In genomic region chr20:37161830-37162549, GRCh38 we compare ENCODE assay signal across 20 cellular contexts. TPM values are rescaled to one million over a fixed set of nuclear protein-coding genes. Genes with fewer than 3 reads are reported as not detected.
DNase-seq lines count a peak whose midpoint lies in the region; ATAC-seq, FAIRE-seq and TF ChIP-seq lines count a peak whose summit lies in the region.
"Had no signal": no experiment of that assay in that cellular context is flagged by ENCODE, and none has a peak within 500 bp of the region (broad histone marks: within the 10 kb centered on the region; RNA-seq: fewer than 3 reads in every experiment).

No MANE protein-coding gene starts in this region.

- no peak overlapping the region for H3K4me3 ChIP-seq in AG10803 (ENCODE audit: low read length)
- no peak overlapping the region for H3K4me3 ChIP-seq in RWPE2 (ENCODE audit: severe bottlenecking)
- H3K4me3 ChIP-seq: A549, SJSA1 had no signal

- ATAC-seq in RWPE2 (ENCODE audit: low read depth) (peak; percentile 28; the same call in 1 of the 3 replicates), foreskin keratinocyte (peak; percentile 46), GM18505 (IDR thresholded peaks at IDR 0.05; ENCODE audit: unreplicated experiment) (no peak)
- ATAC-seq: A549, Panc1 had no signal

- H3K4me1 ChIP-seq in RWPE2 (ENCODE audit: insufficient read depth, poor library complexity, severe bottlenecking) (no peaks in the 10 kb centered on the region), foreskin keratinocyte (no peaks in the 10 kb centered on the region)
- H3K4me1 ChIP-seq: A549, SJSA1 had no signal

- no peaks in the 10 kb centered on the region for H3K9me3 ChIP-seq in RWPE2 (ENCODE audit: severe bottlenecking)
- H3K9me3 ChIP-seq: A549, SJSA1 had no signal

- no peak for FAIRE-seq in GM12892 (lab: Jason Lieb, UNC)
- FAIRE-seq: A549, D721Med, GM19239, H1 had no signal

- DNase-seq in AG10803 (ENCODE audit: low read depth) = peak; percentile 34
- DNase-seq in ELF-1 (ENCODE audit: low read depth, low spot score) = peak; percentile 13
- no peak for DNase-seq in RWPE2 (ENCODE audit: low spot score)
- no peak for DNase-seq in foreskin keratinocyte
- no peak for DNase-seq in medulla oblongata (ENCODE audit: extremely low spot score)
- no peak for DNase-seq in NCI-H2196 (lab: John Stamatoyannopoulos, UW; ENCODE audit: unreplicated experiment)
- no peak for DNase-seq in GM12892 (ENCODE audit: insufficient read length)
- DNase-seq: MV-4-11, NCI-H1694 treated with DMSO at 0.1 percent for 48 hours, NCI-H2107, NCI-H345, NCI-H524 treated with DMSO at 0.1 percent for 48 hours had no signal

- TF ChIP-seq POLR2A in GM18505 (IDR thresholded peaks at IDR 0.05; ENCODE audit: borderline replicate concordance, extremely low read depth, insufficient read depth, insufficient read length) = no peak
- no peak for TF ChIP-seq POLR2A in GM12892 (IDR thresholded peaks at IDR 0.05; ENCODE audit: low read depth, low read length)

- no peak for TF ChIP-seq CTCF in AG10803 (conservative IDR thresholded peaks at IDR 0.05; ENCODE audit: low read length)
- TF ChIP-seq CTCF in RWPE2 (IDR thresholded peaks at IDR 0.05; ENCODE audit: poor library complexity, severe bottlenecking) = no peak
- TF ChIP-seq CTCF in foreskin keratinocyte (conservative IDR thresholded peaks at IDR 0.05) = no peak

- H3K27me3 ChIP-seq in RWPE2 (ENCODE audit: insufficient read depth, poor library complexity, severe bottlenecking) (peaks cover 11% of the 10 kb centered on the region), foreskin keratinocyte (peaks cover 55% of the 10 kb centered on the region)
- H3K27me3 ChIP-seq: SJSA1 had no signal

- H3K27ac ChIP-seq in RWPE2 (ENCODE audit: poor library complexity, severe bottlenecking) = no peak overlapping the region
- H3K27ac ChIP-seq in foreskin keratinocyte = no peak overlapping the region
- H3K27ac ChIP-seq: A549, C4-2B, SJSA1 had no signal

- no peaks in the 10 kb centered on the region for H3K36me3 ChIP-seq in RWPE2 (ENCODE audit: low read depth)
- H3K36me3 ChIP-seq: SJSA1 had no signal

RNA-seq across cellular contexts. Expression of gene RPN2, which starts 17.1 kb away (rescaled TPM):
- total RNA-seq in foreskin keratinocyte = 191 and 213 TPM in 2 replicates
- 141 and 149 TPM in 2 replicates for polyA plus RNA-seq in foreskin keratinocyte
- polyA plus RNA-seq in GM12892 (2012; ENCODE audit: missing spikeins) = 98.5 TPM

RNA-seq across cellular contexts. Expression of gene MROH8, which starts 17.4 kb away (rescaled TPM):
- 0.34 and 0.35 TPM in 2 replicates for total RNA-seq in foreskin keratinocyte
- polyA plus RNA-seq in foreskin keratinocyte = 0.28 and 0.42 TPM in 2 replicates
- 0.74 TPM for polyA plus RNA-seq in GM12892 (2012; ENCODE audit: missing spikeins)

Comparison
In these comparisons a context has a peak if more than half of its experiments do, and no peak if none do; other contexts are left out.
1. DNase-seq: peak in AG10803 (single experiment) and ELF-1 (single experiment); none in RWPE2 (single experiment), foreskin keratinocyte (0 of 2), medulla oblongata (single experiment), NCI-H2196 (single experiment) and GM12892 (single experiment).